ENCODE assay signal across 8 cellular contexts in genomic region chr5:112706446-112707016, GRCh38. TPM values are rescaled to one million over a fixed set of nuclear protein-coding genes. Genes with fewer than 3 reads are reported as not detected.
DNase-seq lines count a peak whose midpoint lies in the region; ATAC-seq and TF ChIP-seq lines count a peak whose summit lies in the region.

No MANE protein-coding gene starts in this region.

- 91% methylated on average over 4 of the region's 4 CpGs for whole genome bisulfite sequencing in right cardiac atrium
- WGBS in body of pancreas, 2 donors = 78% methylated on average over 4 of the region's 4 CpGs

- H3K27me3 ChIP-seq in right cardiac atrium (ENCODE audit: control insufficient read depth, insufficient read depth) (no peaks in the 10 kb centered on the region), vagina (no peaks in the 10 kb centered on the region), body of pancreas (no peaks in the 10 kb centered on the region)
- H3K27me3 ChIP-seq in naive thymus-derived CD4-positive, alpha-beta T cell (ENCODE audit: control insufficient read depth in 2 of 2, insufficient read depth in 2 of 2, low read length in 2 of 2) = no peaks in the 10 kb centered on the region

- H3K4me1 ChIP-seq in right cardiac atrium (ENCODE audit: control insufficient read depth, insufficient read depth, low read length) (peaks cover 9% of the 10 kb centered on the region), vagina (peaks cover 39% of the 10 kb centered on the region), body of pancreas (peaks cover 30% of the 10 kb centered on the region)
- H3K4me1 ChIP-seq in naive thymus-derived CD4-positive, alpha-beta T cell (ENCODE audit: control insufficient read depth in 2 of 2, insufficient read depth in 2 of 2, low read length in 2 of 2) = peaks cover 29 to 40% of the 10 kb centered on the region in 2 donors

- POLR2A ChIA-PET in MCF 10A (lab: Yijun Ruan, JAX) = interaction anchor here (1.2 to 4.0 kb wide), 3 partner anchors 12 to 42 kb away, joined by 3 to 44 read pairs (median 3); partner anchors contain the start of gene APC
- POLR2A ChIA-PET in naive thymus-derived CD4-positive, alpha-beta T cell (lab: Charles Lee) = interaction anchor here (1.6 kb wide), 1 partner anchor 274 kb away, joined by 4 read pairs; no protein-coding TSS in a partner anchor

- ATAC-seq in right cardiac atrium = no peak
- ATAC-seq in Right ventricle myocardium inferior = no peak
- no peak for ATAC-seq in naive thymus-derived CD4-positive, alpha-beta T cell
- ATAC-seq in body of pancreas = no peak
- no peak for ATAC-seq in GM19452 (IDR thresholded peaks at IDR 0.05; ENCODE audit: unreplicated experiment)

- H3K9me3 ChIP-seq in right cardiac atrium (ENCODE audit: control insufficient read depth, low read length) (no peaks in the 10 kb centered on the region), vagina (no peaks in the 10 kb centered on the region), body of pancreas (no peaks in the 10 kb centered on the region)
- no peaks in the 10 kb centered on the region for H3K9me3 ChIP-seq in naive thymus-derived CD4-positive, alpha-beta T cell (ENCODE audit: control insufficient read depth in 2 of 3, low read length in 3 of 3)

- no peak for TF ChIP-seq CTCF in MCF 10A (IDR thresholded peaks at IDR 0.05; ENCODE audit: unreplicated experiment)
- no peak for TF ChIP-seq CTCF in vagina (IDR thresholded peaks at IDR 0.05)
- no peak for TF ChIP-seq CTCF in body of pancreas (IDR thresholded peaks at IDR 0.05)

- intact Hi-C loops in right cardiac atrium (cut with DNase I) (loop anchor here in 2 of 4 donors (10.0 kb wide), 1 partner anchor 48 kb away; no protein-coding TSS in a partner anchor), Right ventricle myocardium inferior (cut with DNase I) (loop anchor here (5.0 kb wide), 1 partner anchor 36 kb away; no protein-coding TSS in a partner anchor), MCF 10A (cut with micrococcal nuclease) (loop anchor here (5.0 kb wide), 1 partner anchor 51 kb away; no protein-coding TSS in a partner anchor), vagina (cut with DNase I) (no loop called here), body of pancreas (cut with DNase I) (no loop called here)
- intact Hi-C loops in naive thymus-derived CD4-positive, alpha-beta T cell (cut with micrococcal nuclease) = loop anchor here (1.0 to 10.0 kb wide), 20 partner anchors 31 to 1969 kb away; partner anchors contain the start of genes APC (in 2 of the 2), DCP2 (in 2 of the 2), REEP5 (in 2 of the 2) and SRP19 (in 2 of the 2)

- H3K9me3 Mint-ChIP-seq in MCF 10A (ENCODE audit: unreplicated experiment) = no peaks in the 10 kb centered on the region
- H3K9me3 Mint-ChIP-seq in naive thymus-derived CD4-positive, alpha-beta T cell = peaks cover 0 to 6% (median 0%) of the 10 kb centered on the region in 11 donors

- H3K27ac ChIP-seq in right cardiac atrium (ENCODE audit: low read length) = no peak overlapping the region
- peak overlapping the region; percentile 82 for H3K27ac ChIP-seq in naive thymus-derived CD4-positive, alpha-beta T cell (ENCODE audit: low read depth, low read length)
- H3K27ac ChIP-seq in vagina = peak overlapping the region; percentile 95
- peak overlapping the region in 2 of 4 donors; percentile 95 to 96 for H3K27ac ChIP-seq in body of pancreas

- peak overlapping the region; percentile 99 for H3K4me3 Mint-ChIP-seq in MCF 10A (ENCODE audit: unreplicated experiment)
- H3K4me3 Mint-ChIP-seq in naive thymus-derived CD4-positive, alpha-beta T cell = peak overlapping the region; percentile 79 to 98 (median 94)

- BruUV-seq in MCF 10A (replicated peaks; lab: Mats Ljungman, UMichigan) = no TSS peak

- peak overlapping the region; percentile 90 for H3K27ac Mint-ChIP-seq in MCF 10A (ENCODE audit: low read depth, unreplicated experiment)
- peak overlapping the region; percentile 88 to 96 (median 92) for H3K27ac Mint-ChIP-seq in naive thymus-derived CD4-positive, alpha-beta T cell

- peaks cover 0 to 8% (median 0%) of the 10 kb centered on the region in 3 experiments for H3K36me3 ChIP-seq in naive thymus-derived CD4-positive, alpha-beta T cell (ENCODE audit: control insufficient read depth in 2 of 3, insufficient read depth in 3 of 3, low read length in 3 of 3)
- no peaks in the 10 kb centered on the region for H3K36me3 ChIP-seq in vagina
- no peaks in the 10 kb centered on the region for H3K36me3 ChIP-seq in body of pancreas (replicated peaks in 1 of 2; ENCODE audit: insufficient read depth in 1 of 2, low read depth in 2 of 2)

- H3K27me3 Mint-ChIP-seq in MCF 10A (ENCODE audit: insufficient read depth, unreplicated experiment) = no peaks in the 10 kb centered on the region
- H3K27me3 Mint-ChIP-seq in naive thymus-derived CD4-positive, alpha-beta T cell = peaks cover 0 to 8% (median 0%) of the 10 kb centered on the region in 5 donors

- H3K4me3 ChIP-seq in right cardiac atrium (ENCODE audit: low read length) (peak overlapping the region; percentile 29), vagina (peak overlapping the region in 1 of 2 donors; percentile 96), body of pancreas (no peak overlapping the region)
- peak overlapping the region; percentile 92 for H3K4me3 ChIP-seq in naive thymus-derived CD4-positive, alpha-beta T cell (ENCODE audit: low read length)

- no peak for TF ChIP-seq POLR2A in vagina (IDR thresholded peaks at IDR 0.05)
- no peak for TF ChIP-seq POLR2A in body of pancreas (IDR thresholded peaks at IDR 0.05)

- CTCF ChIA-PET in MCF 10A (lab: Yijun Ruan, JAX) = interaction anchor here (0.6 to 1.4 kb wide), 3 partner anchors 15 to 155 kb away, joined by 3 to 4 read pairs (median 4); no protein-coding TSS in a partner anchor
- CTCF ChIA-PET in naive thymus-derived CD4-positive, alpha-beta T cell (lab: Charles Lee) = no interaction called here

- no peaks in the 10 kb centered on the region for H3K36me3 Mint-ChIP-seq in MCF 10A (ENCODE audit: insufficient read depth, unreplicated experiment)
- peaks cover 0 to 7% (median 0%) of the 10 kb centered on the region in 5 donors for H3K36me3 Mint-ChIP-seq in naive thymus-derived CD4-positive, alpha-beta T cell

- DNase-seq in right cardiac atrium (no peak), Right ventricle myocardium inferior (ENCODE audit: missing footprints) (no peak), MCF 10A (ENCODE audit: unreplicated experiment) (no peak), vagina (ENCODE audit: extremely low spot score in 2 of 2) (no peak), body of pancreas (no peak), midbrain (lab: John Stamatoyannopoulos, UW) (no peak)
- DNase-seq in naive thymus-derived CD4-positive, alpha-beta T cell = no peak

- peaks cover 29% of the 10 kb centered on the region for H3K4me1 Mint-ChIP-seq in MCF 10A (ENCODE audit: insufficient read depth, unreplicated experiment)
- H3K4me1 Mint-ChIP-seq in naive thymus-derived CD4-positive, alpha-beta T cell = peaks cover 42 to 52% (median 48%) of the 10 kb centered on the region in 7 donors

RNA-seq across cellular contexts. Expression of gene APC, which starts 31.2 kb away (rescaled TPM):
- total RNA-seq in right cardiac atrium (10 to 100 TPM; 41.2 to 46.3 (median 41.8) TPM), Right ventricle myocardium inferior (35.6 TPM), MCF 10A (2022) (24.9 and 31.8 TPM in 2 replicates), vagina (92.8 TPM), body of pancreas (10 to 100 TPM; 27.5 to 75.8 TPM)
- 5.4 TPM for polyA plus RNA-seq in right cardiac atrium
- total RNA-seq in naive thymus-derived CD4-positive, alpha-beta T cell = 10 to 100 TPM; 25.1 to 53.2 (median 37.6) TPM
- polyA plus RNA-seq in naive thymus-derived CD4-positive, alpha-beta T cell = 10 to 100 TPM; 18.8 to 34.5 TPM

Comparison
In these comparisons a context has a peak if more than half of its experiments do, and no peak if none do; other contexts are left out.
1. H3K4me3 ChIP-seq: peak in right cardiac atrium (single experiment) and naive thymus-derived CD4-positive, alpha-beta T cell (single experiment); none in body of pancreas (0 of 2).
2. intact Hi-C loops: an anchor here in Right ventricle myocardium inferior (5.0 kb wide), MCF 10A (5.0 kb wide) and naive thymus-derived CD4-positive, alpha-beta T cell (1.0 to 10.0 kb wide); none called in vagina and body of pancreas.